Comparison of ENCODE assay signal across 20 cellular contexts in the genomic region with DNA sequence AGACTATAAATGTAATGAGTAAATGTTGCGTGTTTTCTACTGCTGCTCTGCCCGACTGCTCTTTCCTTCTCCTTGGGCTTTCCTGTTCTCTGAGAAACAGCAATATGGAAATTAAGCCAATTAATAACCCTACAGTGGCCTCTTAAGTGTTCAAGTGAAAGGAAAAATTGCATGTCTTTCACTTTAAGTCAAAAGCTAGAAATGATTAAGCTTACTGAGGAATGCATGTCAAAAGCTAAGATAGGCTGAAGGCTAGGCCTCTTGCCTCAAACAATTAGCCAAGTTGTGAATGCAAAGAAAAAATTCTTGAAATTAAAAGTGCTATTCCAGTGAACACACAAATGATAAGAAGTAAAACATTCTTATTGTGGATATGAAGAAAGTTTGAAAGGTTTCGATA.
"Had no signal": no experiment of that assay in that cellular context is flagged by ENCODE, and none has a peak within 500 bp of the region (broad histone marks: within the 10 kb centered on the region; RNA-seq: fewer than 3 reads in every experiment).

No MANE protein-coding gene starts in this region.

- H3K27me3 Mint-ChIP-seq: activated naive CD8-positive, alpha-beta T cell; naive thymus-derived CD4-positive, alpha-beta T cell; progenitor cell of endocrine pancreas had no signal

- H3K4me3 Mint-ChIP-seq: activated naive CD8-positive, alpha-beta T cell; naive thymus-derived CD4-positive, alpha-beta T cell had no signal

- H3K9me3 ChIP-seq: lower lobe of right lung, upper lobe of left lung had no signal

- H3K4me3 ChIP-seq: dorsolateral prefrontal cortex, lower lobe of right lung, spleen, upper lobe of left lung had no signal

- H3K27ac Mint-ChIP-seq: activated naive CD8-positive, alpha-beta T cell; naive thymus-derived CD4-positive, alpha-beta T cell; progenitor cell of endocrine pancreas had no signal

- H3K4me1 ChIP-seq: lower lobe of right lung, spleen, upper lobe of left lung had no signal

- H3K9me3 Mint-ChIP-seq: immature natural killer cell had no signal

- H3K27ac ChIP-seq: brain microvascular endothelial cell, dorsolateral prefrontal cortex, lower lobe of right lung, spleen, upper lobe of left lung had no signal

- H3K27me3 ChIP-seq: brain microvascular endothelial cell, dorsolateral prefrontal cortex, spleen, upper lobe of left lung had no signal

- DNase-seq: activated CD4-positive, alpha-beta T cell treated with anti-CD3 and anti-CD28 coated beads, Interleukin-2, amount 50 U/mL, for 48 hours; activated CD4-positive, CD25-positive, alpha-beta regulatory T cell; activated gamma-delta T cell; brain microvascular endothelial cell; dorsolateral prefrontal cortex; glutamatergic neuron; immature natural killer cell; lower lobe of right lung; midbrain; naive thymus-derived CD4-positive, alpha-beta T cell; nucleus accumbens; spleen; stimulated activated CD4-positive, alpha-beta T cell treated with anti-CD3 and anti-CD28 coated beads, Interleukin-1b, Interleukin-23, amount 100 ng/mL, for 48 hours; stimulated activated naive CD4-positive, alpha-beta T cell treated with Interleukin-2 at 50 U/mL for 16 hours; upper lobe of left lung had no signal

- ATAC-seq: esophagus mucosa; lower lobe of right lung; naive thymus-derived CD4-positive, alpha-beta T cell; sciatic nerve; SK-N-SH treated with all-trans-retinoic acid at 6 μM for 48 hours had no signal
